Comparison of ENCODE assay signal across 1 cellular context in the genomic region with DNA sequence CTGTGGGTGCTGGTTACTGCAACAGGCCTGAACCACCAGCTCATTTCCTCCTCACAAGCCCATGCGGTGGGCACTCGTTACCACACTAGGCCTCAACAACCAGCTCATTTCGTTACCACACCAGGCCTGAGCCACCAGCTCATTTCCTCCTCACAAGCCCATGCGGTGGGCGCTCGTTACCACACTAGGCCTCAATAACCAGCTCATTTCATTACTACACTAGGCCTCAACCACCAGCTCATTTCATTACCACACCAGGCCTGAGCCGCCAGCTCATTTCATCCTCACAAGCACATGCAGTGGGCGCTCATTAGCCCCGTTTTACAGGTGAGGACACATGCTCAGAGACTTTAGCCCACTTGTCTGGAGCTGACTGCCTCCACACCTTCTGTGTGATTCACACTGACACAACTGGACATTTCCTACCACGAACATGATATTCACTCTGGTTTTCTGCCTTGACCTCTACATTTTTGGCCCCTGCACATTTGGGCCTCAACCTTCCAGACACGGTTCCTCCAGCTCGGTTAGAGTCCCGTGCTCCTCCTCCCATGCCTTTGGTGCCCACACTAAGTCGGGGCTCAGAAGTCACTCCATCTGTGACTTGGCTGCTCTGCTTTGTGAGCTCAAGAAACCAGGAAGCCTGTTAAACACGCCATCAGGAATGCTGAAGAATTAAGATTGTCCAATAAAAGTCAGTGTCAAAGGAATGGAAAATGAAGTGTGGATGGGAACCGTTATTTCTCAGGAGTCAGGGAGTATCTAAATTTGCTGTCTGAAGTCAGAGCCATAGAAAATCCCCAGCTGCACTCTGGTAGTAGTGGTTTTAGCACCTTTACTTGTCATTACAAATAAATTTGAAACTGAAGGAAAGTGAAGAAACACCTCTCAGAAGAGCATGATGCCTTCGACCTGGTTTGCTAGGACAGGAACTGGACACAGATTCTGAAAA.
TF ChIP-seq lines count a peak whose summit lies in the region.

No MANE protein-coding gene starts in this region.

TF ChIP-seq in GM12878, 131 proteins besides CTCF, POLR2A, EP300 and RAD21 (continued from another document and continues in another):
- peak; percentile 86; the same call in 1 of the 2 replicates for TF ChIP-seq CHD2 (IDR thresholded peaks at IDR 0.05; ENCODE audit: borderline replicate concordance, low read depth, low read length)
- TF ChIP-seq SP1 (IDR thresholded peaks at IDR 0.05; ENCODE audit: low read depth, low read length), result peak; percentile 89
- peak; percentile 94 for TF ChIP-seq BMI1 (IDR thresholded peaks at IDR 0.05; ENCODE audit: borderline replicate concordance)
- TF ChIP-seq, protein P1, sequence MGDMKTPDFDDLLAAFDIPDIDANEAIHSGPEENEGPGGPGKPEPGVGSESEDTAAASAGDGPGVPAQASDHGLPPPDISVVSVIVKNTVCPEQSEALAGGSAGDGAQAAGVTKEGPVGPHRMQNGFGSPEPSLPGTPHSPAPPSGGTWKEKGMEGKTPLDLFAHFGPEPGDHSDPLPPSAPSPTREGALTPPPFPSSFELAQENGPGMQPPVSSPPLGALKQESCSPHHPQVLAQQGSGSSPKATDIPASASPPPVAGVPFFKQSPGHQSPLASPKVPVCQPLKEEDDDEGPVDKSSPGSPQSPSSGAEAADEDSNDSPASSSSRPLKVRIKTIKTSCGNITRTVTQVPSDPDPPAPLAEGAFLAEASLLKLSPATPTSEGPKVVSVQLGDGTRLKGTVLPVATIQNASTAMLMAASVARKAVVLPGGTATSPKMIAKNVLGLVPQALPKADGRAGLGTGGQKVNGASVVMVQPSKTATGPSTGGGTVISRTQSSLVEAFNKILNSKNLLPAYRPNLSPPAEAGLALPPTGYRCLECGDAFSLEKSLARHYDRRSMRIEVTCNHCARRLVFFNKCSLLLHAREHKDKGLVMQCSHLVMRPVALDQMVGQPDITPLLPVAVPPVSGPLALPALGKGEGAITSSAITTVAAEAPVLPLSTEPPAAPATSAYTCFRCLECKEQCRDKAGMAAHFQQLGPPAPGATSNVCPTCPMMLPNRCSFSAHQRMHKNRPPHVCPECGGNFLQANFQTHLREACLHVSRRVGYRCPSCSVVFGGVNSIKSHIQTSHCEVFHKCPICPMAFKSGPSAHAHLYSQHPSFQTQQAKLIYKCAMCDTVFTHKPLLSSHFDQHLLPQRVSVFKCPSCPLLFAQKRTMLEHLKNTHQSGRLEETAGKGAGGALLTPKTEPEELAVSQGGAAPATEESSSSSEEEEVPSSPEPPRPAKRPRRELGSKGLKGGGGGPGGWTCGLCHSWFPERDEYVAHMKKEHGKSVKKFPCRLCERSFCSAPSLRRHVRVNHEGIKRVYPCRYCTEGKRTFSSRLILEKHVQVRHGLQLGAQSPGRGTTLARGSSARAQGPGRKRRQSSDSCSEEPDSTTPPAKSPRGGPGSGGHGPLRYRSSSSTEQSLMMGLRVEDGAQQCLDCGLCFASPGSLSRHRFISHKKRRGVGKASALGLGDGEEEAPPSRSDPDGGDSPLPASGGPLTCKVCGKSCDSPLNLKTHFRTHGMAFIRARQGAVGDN (IDR thresholded peaks at IDR 0.05), result peak; percentile 94
- TF ChIP-seq CEBPB (IDR thresholded peaks at IDR 0.05; ENCODE audit: borderline replicate concordance in 1 of 2, low read depth in 2 of 2, low read length in 2 of 2), result peak in 1 of 2 experiments; percentile 94; a peak in 2 of 4 replicates
- peak; percentile 89 for TF ChIP-seq JUND (IDR thresholded peaks at IDR 0.05; ENCODE audit: low read depth, low read length)
- no peak for TF ChIP-seq TAF1 (IDR thresholded peaks at IDR 0.05; ENCODE audit: borderline replicate concordance, low read depth, low read length)
- peak; percentile 72 for TF ChIP-seq RAD51 (IDR thresholded peaks at IDR 0.05)
- no peak for TF ChIP-seq POLR2AphosphoS2 (IDR thresholded peaks at IDR 0.05; ENCODE audit: low read depth, low read length)
- TF ChIP-seq SREBF1 (IDR thresholded peaks at IDR 0.05; ENCODE audit: low read length), result no peak; the same call in 1 of the 2 replicates
- TF ChIP-seq EED (IDR thresholded peaks at IDR 0.05; ENCODE audit: low read depth), result peak; percentile 95
- TF ChIP-seq ZSCAN29 (IDR thresholded peaks at IDR 0.05), result 0 out of 2 replicates have a peak, but pooled peaks have one; percentile 21
- no peak; the same call in 1 of the 2 replicates for TF ChIP-seq WRNIP1 (IDR thresholded peaks at IDR 0.05; ENCODE audit: borderline replicate concordance, low read depth, low read length)
- TF ChIP-seq, protein P2, sequence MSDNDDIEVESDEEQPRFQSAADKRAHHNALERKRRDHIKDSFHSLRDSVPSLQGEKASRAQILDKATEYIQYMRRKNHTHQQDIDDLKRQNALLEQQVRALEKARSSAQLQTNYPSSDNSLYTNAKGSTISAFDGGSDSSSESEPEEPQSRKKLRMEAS (IDR thresholded peaks at IDR 0.05; ENCODE audit: low read depth, low read length), result peak; percentile 76
- TF ChIP-seq BHLHE40 (IDR thresholded peaks at IDR 0.05; ENCODE audit: borderline replicate concordance in 1 of 2, low read depth in 2 of 2, low read length in 1 of 2), result peak; percentile 96 to 98
- TF ChIP-seq DPF2 (IDR thresholded peaks at IDR 0.05), result peak; percentile 99
- TF ChIP-seq, protein P3, sequence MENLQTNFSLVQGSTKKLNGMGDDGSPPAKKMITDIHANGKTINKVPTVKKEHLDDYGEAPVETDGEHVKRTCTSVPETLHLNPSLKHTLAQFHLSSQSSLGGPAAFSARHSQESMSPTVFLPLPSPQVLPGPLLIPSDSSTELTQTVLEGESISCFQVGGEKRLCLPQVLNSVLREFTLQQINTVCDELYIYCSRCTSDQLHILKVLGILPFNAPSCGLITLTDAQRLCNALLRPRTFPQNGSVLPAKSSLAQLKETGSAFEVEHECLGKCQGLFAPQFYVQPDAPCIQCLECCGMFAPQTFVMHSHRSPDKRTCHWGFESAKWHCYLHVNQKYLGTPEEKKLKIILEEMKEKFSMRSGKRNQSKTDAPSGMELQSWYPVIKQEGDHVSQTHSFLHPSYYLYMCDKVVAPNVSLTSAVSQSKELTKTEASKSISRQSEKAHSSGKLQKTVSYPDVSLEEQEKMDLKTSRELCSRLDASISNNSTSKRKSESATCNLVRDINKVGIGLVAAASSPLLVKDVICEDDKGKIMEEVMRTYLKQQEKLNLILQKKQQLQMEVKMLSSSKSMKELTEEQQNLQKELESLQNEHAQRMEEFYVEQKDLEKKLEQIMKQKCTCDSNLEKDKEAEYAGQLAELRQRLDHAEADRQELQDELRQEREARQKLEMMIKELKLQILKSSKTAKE (IDR thresholded peaks at IDR 0.05; ENCODE audit: low read depth, poor library complexity, severe bottlenecking), result peak; percentile 96
- 0 out of 2 replicates have a peak, but pooled peaks have one; percentile 25 for TF ChIP-seq RCOR1 (conservative IDR thresholded peaks at IDR 0.05; ENCODE audit: low read depth, low read length)
- TF ChIP-seq, protein P4, sequence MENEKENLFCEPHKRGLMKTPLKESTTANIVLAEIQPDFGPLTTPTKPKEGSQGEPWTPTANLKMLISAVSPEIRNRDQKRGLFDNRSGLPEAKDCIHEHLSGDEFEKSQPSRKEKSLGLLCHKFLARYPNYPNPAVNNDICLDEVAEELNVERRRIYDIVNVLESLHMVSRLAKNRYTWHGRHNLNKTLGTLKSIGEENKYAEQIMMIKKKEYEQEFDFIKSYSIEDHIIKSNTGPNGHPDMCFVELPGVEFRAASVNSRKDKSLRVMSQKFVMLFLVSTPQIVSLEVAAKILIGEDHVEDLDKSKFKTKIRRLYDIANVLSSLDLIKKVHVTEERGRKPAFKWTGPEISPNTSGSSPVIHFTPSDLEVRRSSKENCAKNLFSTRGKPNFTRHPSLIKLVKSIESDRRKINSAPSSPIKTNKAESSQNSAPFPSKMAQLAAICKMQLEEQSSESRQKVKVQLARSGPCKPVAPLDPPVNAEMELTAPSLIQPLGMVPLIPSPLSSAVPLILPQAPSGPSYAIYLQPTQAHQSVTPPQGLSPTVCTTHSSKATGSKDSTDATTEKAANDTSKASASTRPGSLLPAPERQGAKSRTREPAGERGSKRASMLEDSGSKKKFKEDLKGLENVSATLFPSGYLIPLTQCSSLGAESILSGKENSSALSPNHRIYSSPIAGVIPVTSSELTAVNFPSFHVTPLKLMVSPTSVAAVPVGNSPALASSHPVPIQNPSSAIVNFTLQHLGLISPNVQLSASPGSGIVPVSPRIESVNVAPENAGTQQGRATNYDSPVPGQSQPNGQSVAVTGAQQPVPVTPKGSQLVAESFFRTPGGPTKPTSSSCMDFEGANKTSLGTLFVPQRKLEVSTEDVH (IDR thresholded peaks at IDR 0.05; ENCODE audit: low read depth, partially characterized antibody), result no peak
- TF ChIP-seq, protein P5, sequence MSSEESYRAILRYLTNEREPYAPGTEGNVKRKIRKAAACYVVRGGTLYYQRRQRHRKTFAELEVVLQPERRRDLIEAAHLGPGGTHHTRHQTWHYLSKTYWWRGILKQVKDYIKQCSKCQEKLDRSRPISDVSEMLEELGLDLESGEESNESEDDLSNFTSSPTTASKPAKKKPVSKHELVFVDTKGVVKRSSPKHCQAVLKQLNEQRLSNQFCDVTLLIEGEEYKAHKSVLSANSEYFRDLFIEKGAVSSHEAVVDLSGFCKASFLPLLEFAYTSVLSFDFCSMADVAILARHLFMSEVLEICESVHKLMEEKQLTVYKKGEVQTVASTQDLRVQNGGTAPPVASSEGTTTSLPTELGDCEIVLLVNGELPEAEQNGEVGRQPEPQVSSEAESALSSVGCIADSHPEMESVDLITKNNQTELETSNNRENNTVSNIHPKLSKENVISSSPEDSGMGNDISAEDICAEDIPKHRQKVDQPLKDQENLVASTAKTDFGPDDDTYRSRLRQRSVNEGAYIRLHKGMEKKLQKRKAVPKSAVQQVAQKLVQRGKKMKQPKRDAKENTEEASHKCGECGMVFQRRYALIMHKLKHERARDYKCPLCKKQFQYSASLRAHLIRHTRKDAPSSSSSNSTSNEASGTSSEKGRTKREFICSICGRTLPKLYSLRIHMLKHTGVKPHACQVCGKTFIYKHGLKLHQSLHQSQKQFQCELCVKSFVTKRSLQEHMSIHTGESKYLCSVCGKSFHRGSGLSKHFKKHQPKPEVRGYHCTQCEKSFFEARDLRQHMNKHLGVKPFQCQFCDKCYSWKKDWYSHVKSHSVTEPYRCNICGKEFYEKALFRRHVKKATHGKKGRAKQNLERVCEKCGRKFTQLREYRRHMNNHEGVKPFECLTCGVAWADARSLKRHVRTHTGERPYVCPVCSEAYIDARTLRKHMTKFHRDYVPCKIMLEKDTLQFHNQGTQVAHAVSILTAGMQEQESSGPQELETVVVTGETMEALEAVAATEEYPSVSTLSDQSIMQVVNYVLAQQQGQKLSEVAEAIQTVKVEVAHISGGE (CRISPR knock-in tag; IDR thresholded peaks at IDR 0.05), result no peak
- TF ChIP-seq KDM1A (IDR thresholded peaks at IDR 0.05; ENCODE audit: borderline replicate concordance), result no peak
- 0 out of 2 replicates have a peak, but pooled peaks have one; percentile 61 for TF ChIP-seq CREB1 (IDR thresholded peaks at IDR 0.05; ENCODE audit: low read depth)
- no peak for TF ChIP-seq KLF5 (IDR thresholded peaks at IDR 0.05; ENCODE audit: partially characterized antibody)
- TF ChIP-seq TCF7 (IDR thresholded peaks at IDR 0.05; ENCODE audit: borderline replicate concordance), result peak; percentile 77; the same call in 1 of the 2 replicates
- TF ChIP-seq BCL11A (IDR thresholded peaks at IDR 0.05; ENCODE audit: low read depth, low read length), result peak; percentile 100
- TF ChIP-seq, protein P6, sequence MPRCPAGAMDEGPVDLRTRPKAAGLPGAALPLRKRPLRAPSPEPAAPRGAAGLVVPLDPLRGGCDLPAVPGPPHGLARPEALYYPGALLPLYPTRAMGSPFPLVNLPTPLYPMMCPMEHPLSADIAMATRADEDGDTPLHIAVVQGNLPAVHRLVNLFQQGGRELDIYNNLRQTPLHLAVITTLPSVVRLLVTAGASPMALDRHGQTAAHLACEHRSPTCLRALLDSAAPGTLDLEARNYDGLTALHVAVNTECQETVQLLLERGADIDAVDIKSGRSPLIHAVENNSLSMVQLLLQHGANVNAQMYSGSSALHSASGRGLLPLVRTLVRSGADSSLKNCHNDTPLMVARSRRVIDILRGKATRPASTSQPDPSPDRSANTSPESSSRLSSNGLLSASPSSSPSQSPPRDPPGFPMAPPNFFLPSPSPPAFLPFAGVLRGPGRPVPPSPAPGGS (IDR thresholded peaks at IDR 0.05; ENCODE audit: borderline replicate concordance, insufficient read depth, low read depth, low read length, poor library complexity, severe bottlenecking), result peak; percentile 89
- peak; percentile 75 for TF ChIP-seq MXI1 (IDR thresholded peaks at IDR 0.05; ENCODE audit: low read depth, low read length)
- TF ChIP-seq, protein P7, sequence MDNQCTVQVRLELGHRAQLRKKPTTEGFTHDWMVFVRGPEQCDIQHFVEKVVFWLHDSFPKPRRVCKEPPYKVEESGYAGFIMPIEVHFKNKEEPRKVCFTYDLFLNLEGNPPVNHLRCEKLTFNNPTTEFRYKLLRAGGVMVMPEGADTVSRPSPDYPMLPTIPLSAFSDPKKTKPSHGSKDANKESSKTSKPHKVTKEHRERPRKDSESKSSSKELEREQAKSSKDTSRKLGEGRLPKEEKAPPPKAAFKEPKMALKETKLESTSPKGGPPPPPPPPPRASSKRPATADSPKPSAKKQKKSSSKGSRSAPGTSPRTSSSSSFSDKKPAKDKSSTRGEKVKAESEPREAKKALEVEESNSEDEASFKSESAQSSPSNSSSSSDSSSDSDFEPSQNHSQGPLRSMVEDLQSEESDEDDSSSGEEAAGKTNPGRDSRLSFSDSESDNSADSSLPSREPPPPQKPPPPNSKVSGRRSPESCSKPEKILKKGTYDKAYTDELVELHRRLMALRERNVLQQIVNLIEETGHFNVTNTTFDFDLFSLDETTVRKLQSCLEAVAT (IDR thresholded peaks at IDR 0.05), result peak; percentile 100
- peak; percentile 99 for TF ChIP-seq MTA3 (IDR thresholded peaks at IDR 0.05; ENCODE audit: borderline replicate concordance, low read length)
- TF ChIP-seq YY1 (IDR thresholded peaks at IDR 0.05; ENCODE audit: low read depth, low read length), result 0 out of 2 replicates have a peak, but pooled peaks have one; percentile 50
- peak; percentile 44; the same call in 1 of the 2 replicates for TF ChIP-seq LARP7 (IDR thresholded peaks at IDR 0.05)
- TF ChIP-seq, protein P8, sequence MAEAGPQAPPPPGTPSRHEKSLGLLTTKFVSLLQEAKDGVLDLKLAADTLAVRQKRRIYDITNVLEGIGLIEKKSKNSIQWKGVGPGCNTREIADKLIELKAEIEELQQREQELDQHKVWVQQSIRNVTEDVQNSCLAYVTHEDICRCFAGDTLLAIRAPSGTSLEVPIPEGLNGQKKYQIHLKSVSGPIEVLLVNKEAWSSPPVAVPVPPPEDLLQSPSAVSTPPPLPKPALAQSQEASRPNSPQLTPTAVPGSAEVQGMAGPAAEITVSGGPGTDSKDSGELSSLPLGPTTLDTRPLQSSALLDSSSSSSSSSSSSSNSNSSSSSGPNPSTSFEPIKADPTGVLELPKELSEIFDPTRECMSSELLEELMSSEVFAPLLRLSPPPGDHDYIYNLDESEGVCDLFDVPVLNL (IDR thresholded peaks at IDR 0.05; ENCODE audit: low read depth, low read length), result no peak
- TF ChIP-seq, protein P9, sequence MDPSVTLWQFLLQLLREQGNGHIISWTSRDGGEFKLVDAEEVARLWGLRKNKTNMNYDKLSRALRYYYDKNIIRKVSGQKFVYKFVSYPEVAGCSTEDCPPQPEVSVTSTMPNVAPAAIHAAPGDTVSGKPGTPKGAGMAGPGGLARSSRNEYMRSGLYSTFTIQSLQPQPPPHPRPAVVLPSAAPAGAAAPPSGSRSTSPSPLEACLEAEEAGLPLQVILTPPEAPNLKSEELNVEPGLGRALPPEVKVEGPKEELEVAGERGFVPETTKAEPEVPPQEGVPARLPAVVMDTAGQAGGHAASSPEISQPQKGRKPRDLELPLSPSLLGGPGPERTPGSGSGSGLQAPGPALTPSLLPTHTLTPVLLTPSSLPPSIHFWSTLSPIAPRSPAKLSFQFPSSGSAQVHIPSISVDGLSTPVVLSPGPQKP (IDR thresholded peaks at IDR 0.05; ENCODE audit: low read depth, low read length), result no peak
- peak; percentile 90 for TF ChIP-seq TCF12 (IDR thresholded peaks at IDR 0.05; ENCODE audit: low read depth, low read length)
- peak; percentile 30; the same call in 1 of the 2 replicates for TF ChIP-seq HCFC1 (IDR thresholded peaks at IDR 0.05; ENCODE audit: low read length)
- TF ChIP-seq TBL1XR1 (IDR thresholded peaks at IDR 0.05; ENCODE audit: low read depth, low read length), result peak; percentile 90
- TF ChIP-seq IKZF1 (conservative IDR thresholded peaks at IDR 0.05), result peak; percentile 90
